Comparison of ENCODE assay signal across 19 cellular contexts in the genomic region with DNA sequence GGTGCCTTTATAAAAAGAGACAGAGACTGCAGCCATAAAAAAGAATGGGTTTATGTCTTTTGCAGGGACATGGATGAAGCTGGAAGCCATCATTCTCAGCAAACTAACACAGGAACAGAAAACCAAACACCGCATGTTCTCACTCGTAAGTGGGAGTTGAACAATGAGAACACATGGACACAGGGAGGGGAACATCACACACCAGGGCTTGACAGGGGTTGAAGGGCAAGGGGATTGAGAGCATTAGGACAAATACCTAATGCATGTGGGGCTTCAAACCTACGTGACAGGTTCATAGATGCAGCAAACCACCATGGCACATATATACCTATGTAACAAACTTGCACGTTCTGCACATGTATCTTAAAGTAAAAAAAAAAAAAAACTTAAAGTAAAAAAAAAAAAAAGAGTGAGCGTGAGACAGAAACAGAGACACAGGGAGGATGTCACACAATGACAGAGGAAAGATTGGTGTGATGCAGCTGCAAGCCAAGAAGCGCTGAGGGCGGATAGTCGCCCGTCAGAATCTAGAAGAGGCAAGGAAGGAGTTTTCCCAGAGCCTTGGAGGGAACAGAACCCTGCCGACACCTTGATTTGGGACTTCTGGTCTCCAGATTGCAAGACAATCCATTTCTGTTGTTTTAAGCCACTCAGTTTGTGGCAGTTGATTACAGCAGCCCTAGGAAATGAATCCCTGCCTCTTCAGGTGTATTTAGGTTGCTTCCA. TPM values are rescaled to one million over a fixed set of nuclear protein-coding genes. Genes with fewer than 3 reads are reported as not detected.
DNase-seq lines count a peak whose midpoint lies in the region; ATAC-seq, FAIRE-seq and TF ChIP-seq lines count a peak whose summit lies in the region.
"Had no signal": no experiment of that assay in that cellular context is flagged by ENCODE, and none has a peak within 500 bp of the region (broad histone marks: within the 10 kb centered on the region; RNA-seq: fewer than 3 reads in every experiment).

No MANE protein-coding gene starts in this region.

- POLR2A ChIA-PET in activated CD4-positive, alpha-beta memory T cell treated with anti-CD3 and anti-CD28 coated beads for 36 hours (lab: Charles Lee) = interaction anchor here (1.1 kb wide), 1 partner anchor 11 kb away, joined by 3 read pairs; no protein-coding TSS in a partner anchor

- H3K4me3 Mint-ChIP-seq in stimulated activated naive CD8-positive, alpha-beta T cell treated with anti-CD3 and anti-CD28 coated beads, Interleukin-15, amount 100 ng/mL, for 72 hours = peak overlapping the region in 1 of 2 donors; percentile 9
- peak overlapping the region; percentile 16 for H3K4me3 Mint-ChIP-seq in activated CD4-positive, alpha-beta memory T cell treated with anti-CD3 and anti-CD28 coated beads for 36 hours
- H3K4me3 Mint-ChIP-seq in endothelial cell (ENCODE audit: unreplicated experiment) = no peak overlapping the region
- H3K4me3 Mint-ChIP-seq: naive B cell had no signal

- peaks cover 26% of the 10 kb centered on the region for H3K36me3 Mint-ChIP-seq in activated CD4-positive, alpha-beta memory T cell treated with anti-CD3 and anti-CD28 coated beads for 36 hours
- H3K36me3 Mint-ChIP-seq in endothelial cell (ENCODE audit: low read depth, unreplicated experiment) = no peaks in the 10 kb centered on the region

- ATAC-seq in stimulated activated naive CD8-positive, alpha-beta T cell treated with anti-CD3 and anti-CD28 coated beads, Interleukin-15, Interleukin-2, amounts not matched to agents 100 U/mL and 50 U/mL, for 24 hours = no peak
- ATAC-seq in stimulated activated naive CD8-positive, alpha-beta T cell treated with anti-CD3 and anti-CD28 coated beads, Interleukin-15, amount 100 ng/mL, for 72 hours = no peak
- ATAC-seq in HG03280 (IDR thresholded peaks at IDR 0.05; ENCODE audit: unreplicated experiment) = no peak
- ATAC-seq: heart right ventricle had no signal

- H3K9me3 Mint-ChIP-seq in stimulated activated naive CD8-positive, alpha-beta T cell treated with anti-CD3 and anti-CD28 coated beads, Interleukin-15, amount 100 ng/mL, for 72 hours = peaks cover 18 to 22% of the 10 kb centered on the region in 2 donors
- peaks cover 24% of the 10 kb centered on the region for H3K9me3 Mint-ChIP-seq in activated CD4-positive, alpha-beta memory T cell treated with anti-CD3 and anti-CD28 coated beads for 36 hours
- H3K9me3 Mint-ChIP-seq in endothelial cell (ENCODE audit: unreplicated experiment) = no peaks in the 10 kb centered on the region

- H3K4me1 Mint-ChIP-seq in stimulated activated naive CD8-positive, alpha-beta T cell treated with anti-CD3 and anti-CD28 coated beads, Interleukin-15, amount 100 ng/mL, for 72 hours = peaks cover 56% of the 10 kb centered on the region
- H3K4me1 Mint-ChIP-seq in activated CD4-positive, alpha-beta memory T cell treated with anti-CD3 and anti-CD28 coated beads for 36 hours (ENCODE audit: low read depth) = peaks cover 59% of the 10 kb centered on the region
- peaks cover 18% of the 10 kb centered on the region for H3K4me1 Mint-ChIP-seq in endothelial cell (ENCODE audit: unreplicated experiment)

- intact Hi-C loops in activated CD4-positive, alpha-beta memory T cell treated with anti-CD3 and anti-CD28 coated beads for 36 hours (cut with micrococcal nuclease) = no loop called here

- H3K27ac Mint-ChIP-seq in stimulated activated naive CD8-positive, alpha-beta T cell treated with anti-CD3 and anti-CD28 coated beads, Interleukin-15, amount 100 ng/mL, for 72 hours = no peak overlapping the region
- peak overlapping the region; percentile 77 for H3K27ac Mint-ChIP-seq in activated CD4-positive, alpha-beta memory T cell treated with anti-CD3 and anti-CD28 coated beads for 36 hours
- peak overlapping the region; percentile 67 for H3K27ac Mint-ChIP-seq in endothelial cell (ENCODE audit: unreplicated experiment)

- FAIRE-seq in frontal cortex (lab: Jason Lieb, UNC) = no peak
- FAIRE-seq: endometrium, islet of Langerhans had no signal

- CTCF ChIA-PET in activated CD4-positive, alpha-beta memory T cell treated with anti-CD3 and anti-CD28 coated beads for 36 hours (lab: Charles Lee) = interaction anchor here (0.6 to 16.3 kb wide), 5 partner anchors 27 to 188 kb away, joined by 3 to 392 read pairs (median 3); partner anchors contain the start of gene CCR7

- TF ChIP-seq CTCF in endothelial cell (IDR thresholded peaks at IDR 0.05; ENCODE audit: unreplicated experiment) = no peak

- DNase-seq in stimulated activated naive CD8-positive, alpha-beta T cell treated with anti-CD3 and anti-CD28 coated beads, Interleukin-15, Interleukin-2, amounts not matched to agents 100 U/mL and 50 U/mL, for 24 hours = peak; percentile 6
- DNase-seq in stimulated activated naive CD8-positive, alpha-beta T cell treated with anti-CD3 and anti-CD28 coated beads, Interleukin-15, amount 100 ng/mL, for 72 hours = no peak
- DNase-seq in activated CD4-positive, alpha-beta memory T cell treated with anti-CD3 and anti-CD28 coated beads for 36 hours = peak; percentile 48
- no peak for DNase-seq in endothelial cell (ENCODE audit: low spot score)
- DNase-seq in GOT3 (lab: John Stamatoyannopoulos, UW) = no peak
- DNase-seq in frontal cortex (ENCODE audit: low spot score in 2 of 2) = no peak
- DNase-seq: activated CD4-positive, CD25-positive, alpha-beta regulatory T cell; GDM1; heart right ventricle; Kasumi-1; naive B cell; NCI-H1105 treated with DMSO at 0.1 percent for 48 hours; NCI-H524; stimulated activated CD4-positive, alpha-beta T cell treated with anti-CD3 and anti-CD28 coated beads, Interleukin-4, amount 100 ng/mL, for 24 hours had no signal

- no peaks in the 10 kb centered on the region for H3K27me3 Mint-ChIP-seq in stimulated activated naive CD8-positive, alpha-beta T cell treated with anti-CD3 and anti-CD28 coated beads, Interleukin-15, amount 100 ng/mL, for 72 hours
- H3K27me3 Mint-ChIP-seq in activated CD4-positive, alpha-beta memory T cell treated with anti-CD3 and anti-CD28 coated beads for 36 hours = no peaks in the 10 kb centered on the region
- peaks cover 6% of the 10 kb centered on the region for H3K27me3 Mint-ChIP-seq in endothelial cell (ENCODE audit: unreplicated experiment)

RNA-seq across cellular contexts. Expression of gene TNS4, which starts 27.4 kb away (rescaled TPM):
- 10 to 100 TPM; 14.5 to 15.2 TPM for total RNA-seq in activated CD4-positive, alpha-beta memory T cell treated with anti-CD3 and anti-CD28 coated beads for 36 hours
- total RNA-seq in endothelial cell (ENCODE audit: unreplicated experiment) (0.08 TPM), frontal cortex (not detected)
- total RNA-seq: cerebellum, SJSA1 had no signal

RNA-seq across cellular contexts. Expression of gene CCR7, which starts 36.4 kb away (rescaled TPM):
- total RNA-seq in activated CD4-positive, alpha-beta memory T cell treated with anti-CD3 and anti-CD28 coated beads for 36 hours = 100 to 1,000 TPM; 137 to 145 TPM
- total RNA-seq in endothelial cell (ENCODE audit: unreplicated experiment) (0.51 TPM), frontal cortex (not detected)
- total RNA-seq: cerebellum, SJSA1 had no signal

Comparison
In these comparisons a context has a peak if more than half of its experiments do, and no peak if none do; other contexts are left out.
1. DNase-seq: peak in stimulated activated naive CD8-positive, alpha-beta T cell treated with anti-CD3 and anti-CD28 coated beads, Interleukin-15, Interleukin-2, amounts not matched to agents 100 U/mL and 50 U/mL, for 24 hours (single experiment) and activated CD4-positive, alpha-beta memory T cell treated with anti-CD3 and anti-CD28 coated beads for 36 hours (single experiment); none in stimulated activated naive CD8-positive, alpha-beta T cell treated with anti-CD3 and anti-CD28 coated beads, Interleukin-15, amount 100 ng/mL, for 72 hours (0 of 2), endothelial cell (single experiment), GOT3 (single experiment) and frontal cortex (0 of 2).
2. H3K27ac Mint-ChIP-seq: peak in activated CD4-positive, alpha-beta memory T cell treated with anti-CD3 and anti-CD28 coated beads for 36 hours (single experiment) and endothelial cell (single experiment); none in stimulated activated naive CD8-positive, alpha-beta T cell treated with anti-CD3 and anti-CD28 coated beads, Interleukin-15, amount 100 ng/mL, for 72 hours (0 of 2).
3. RNA of gene TNS4, which starts 27.4 kb away (total RNA-seq): 14.5 to 15.2 TPM in activated CD4-positive, alpha-beta memory T cell treated with anti-CD3 and anti-CD28 coated beads for 36 hours; 0.08 TPM in endothelial cell (single experiment) and not detected in frontal cortex (single experiment); every median in the first group is over 10 times any median in the second.
4. RNA of gene CCR7, which starts 36.4 kb away (total RNA-seq): 137 to 145 TPM in activated CD4-positive, alpha-beta memory T cell treated with anti-CD3 and anti-CD28 coated beads for 36 hours; 0.51 TPM in endothelial cell (single experiment) and not detected in frontal cortex (single experiment); every median in the first group is over 10 times any median in the second.